In genomic region chr9:76655121-76655531, GRCh38 we compare ENCODE assay signal across 12 cellular contexts.
DNase-seq lines count a peak whose midpoint lies in the region; ATAC-seq and TF ChIP-seq lines count a peak whose summit lies in the region.
"Had no signal": no experiment of that assay in that cellular context is flagged by ENCODE, and none has a peak within 500 bp of the region (broad histone marks: within the 10 kb centered on the region; RNA-seq: fewer than 3 reads in every experiment).

No MANE protein-coding gene starts in this region.

- H3K27ac ChIP-seq in BLaER1 (peak overlapping the region; percentile 36), muscle layer of duodenum (ENCODE audit: low read length) (peak overlapping the region; percentile 50)

- ATAC-seq in HG02884 (IDR thresholded peaks at IDR 0.05; ENCODE audit: unreplicated experiment) = no peak
- ATAC-seq: GM12878 had no signal

- peak overlapping the region; percentile 76 for H3K4me2 ChIP-seq in BLaER1

- no peak overlapping the region for H3K9ac ChIP-seq in BLaER1

- no peaks in the 10 kb centered on the region for H3K9me3 Mint-ChIP-seq in glutamatergic neuron (ENCODE audit: unreplicated experiment)

- no peaks in the 10 kb centered on the region for H3K27me3 Mint-ChIP-seq in glutamatergic neuron (ENCODE audit: unreplicated experiment)

- peaks cover 5% of the 10 kb centered on the region for H3K4me1 Mint-ChIP-seq in glutamatergic neuron (ENCODE audit: low read depth, unreplicated experiment)

- H3K9me3 ChIP-seq in BLaER1 (no peaks in the 10 kb centered on the region), muscle layer of duodenum (ENCODE audit: control insufficient read depth in 1 of 2, low read length in 2 of 2) (no peaks in the 10 kb centered on the region)
- H3K9me3 ChIP-seq: Peyer's patch had no signal

- H3K27me3 ChIP-seq in BLaER1 = no peaks in the 10 kb centered on the region
- no peaks in the 10 kb centered on the region for H3K27me3 ChIP-seq in muscle layer of duodenum (ENCODE audit: low read depth, low read length)
- H3K27me3 ChIP-seq: Peyer's patch had no signal

- H3K4me3 Mint-ChIP-seq in glutamatergic neuron (ENCODE audit: unreplicated experiment) = no peak overlapping the region

- H4K20me1 ChIP-seq in BLaER1 = no peaks in the 10 kb centered on the region

- H3K4me1 ChIP-seq in BLaER1 (peaks cover 67% of the 10 kb centered on the region), muscle layer of duodenum (ENCODE audit: control insufficient read depth in 1 of 2, insufficient read depth in 2 of 2, low read length in 2 of 2) (peaks cover 20 to 21% of the 10 kb centered on the region in 2 donors)

- no peak for TF ChIP-seq CTCF in glutamatergic neuron (IDR thresholded peaks at IDR 0.05; ENCODE audit: partially characterized antibody, unreplicated experiment)

- peak; percentile 62 for DNase-seq in KBM-7
- peak; percentile 70 for DNase-seq in amniotic epithelial cell (ENCODE audit: low read depth)
- DNase-seq in NCI-H1048 (lab: John Stamatoyannopoulos, UW) = no peak
- DNase-seq in glutamatergic neuron = no peak
- no peak for DNase-seq in RKO (ENCODE audit: low spot score)
- DNase-seq: activated CD4-positive, alpha-beta T cell treated with anti-CD3 and anti-CD28 coated beads for 1 hour; NCI-H187; Peyer's patch had no signal

- no peaks in the 10 kb centered on the region for H3K36me3 Mint-ChIP-seq in glutamatergic neuron (ENCODE audit: unreplicated experiment)

- H3K4me3 ChIP-seq in BLaER1 = no peak overlapping the region
- no peak overlapping the region for H3K4me3 ChIP-seq in muscle layer of duodenum (ENCODE audit: low read depth in 1 of 2, low read length in 2 of 2)
- H3K4me3 ChIP-seq: GM12878, Peyer's patch had no signal

- in situ Hi-C loops in KBM-7 (cut with MboI; ENCODE audit: low pct_unique_long_range_greater_than_20kb, low sequenced_read_pairs) = loop anchor here (10.0 kb wide), 1 partner anchor 60 kb away; no protein-coding TSS in a partner anchor

- H3K36me3 ChIP-seq in BLaER1 (no peaks in the 10 kb centered on the region), muscle layer of duodenum (ENCODE audit: control insufficient read depth in 1 of 2, insufficient read depth in 2 of 2, low read length in 2 of 2) (no peaks in the 10 kb centered on the region)
- H3K36me3 ChIP-seq: Peyer's patch had no signal

- no peak overlapping the region for H3K27ac Mint-ChIP-seq in glutamatergic neuron (ENCODE audit: unreplicated experiment)

Comparison
In these comparisons a context has a peak if more than half of its experiments do, and no peak if none do; other contexts are left out.
1. DNase-seq: peak in KBM-7 (single experiment) and amniotic epithelial cell (single experiment); none in NCI-H1048 (single experiment), glutamatergic neuron (single experiment) and RKO (single experiment).